10 cellular contexts compared by ENCODE assay signal in the genomic region with DNA sequence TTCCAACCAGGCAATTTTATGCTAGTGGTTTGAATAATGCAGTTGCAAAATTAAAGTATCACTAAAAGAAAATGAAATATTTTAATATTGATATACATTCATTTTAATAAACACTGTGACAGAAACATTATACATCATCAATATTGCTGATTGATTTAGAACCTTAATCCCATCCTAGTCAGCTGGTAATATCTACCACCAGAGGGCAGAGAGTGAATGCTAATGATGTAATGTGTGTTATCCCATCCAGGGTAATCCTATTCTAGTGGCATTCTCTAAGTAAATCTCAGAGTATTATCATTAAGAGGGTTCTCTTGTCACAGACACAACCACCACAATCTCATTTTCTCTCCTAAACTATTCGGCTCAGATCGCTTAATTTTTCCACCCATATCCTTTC.
DNase-seq lines count a peak whose midpoint lies in the region; ATAC-seq and TF ChIP-seq lines count a peak whose summit lies in the region.
"Had no signal": no experiment of that assay in that cellular context is flagged by ENCODE, and none has a peak within 500 bp of the region (broad histone marks: within the 10 kb centered on the region; RNA-seq: fewer than 3 reads in every experiment).

No MANE protein-coding gene starts in this region.

- no peaks in the 10 kb centered on the region for H4K20me1 ChIP-seq in mammary epithelial cell (ENCODE audit: insufficient read depth, low read length)
- H4K20me1 ChIP-seq in osteoblast (ENCODE audit: insufficient read depth, low read length), result no peaks in the 10 kb centered on the region

- no peaks in the 10 kb centered on the region for H3K36me3 ChIP-seq in mammary epithelial cell (ENCODE audit: insufficient read depth, low read length)
- H3K36me3 ChIP-seq in osteoblast (ENCODE audit: insufficient read depth, low read length), result no peaks in the 10 kb centered on the region
- H3K36me3 ChIP-seq: neutrophil had no signal

- ATAC-seq in HG03135 (IDR thresholded peaks at IDR 0.05; ENCODE audit: unreplicated experiment) (no peak), HG02840 (IDR thresholded peaks at IDR 0.05; ENCODE audit: low FRiP score, unreplicated experiment) (no peak), HG02642 (IDR thresholded peaks at IDR 0.05; ENCODE audit: poor library complexity, unreplicated experiment) (no peak)

- H3K27me3 ChIP-seq in mammary epithelial cell (ENCODE audit: insufficient read depth, low read length) (peaks cover 5% of the 10 kb centered on the region), osteoblast (ENCODE audit: insufficient read depth, low read length) (no peaks in the 10 kb centered on the region)
- H3K27me3 ChIP-seq: neutrophil had no signal

- H3K9me3 ChIP-seq in mammary epithelial cell (replicated peaks; ENCODE audit: insufficient read depth, low read length), result no peaks in the 10 kb centered on the region
- H3K9me3 ChIP-seq in osteoblast (ENCODE audit: low read depth, low read length), result no peaks in the 10 kb centered on the region
- H3K9me3 ChIP-seq: neutrophil had no signal

- H3K4me2 ChIP-seq in mammary epithelial cell (ENCODE audit: insufficient read depth, low read depth, low read length), result no peak overlapping the region
- H3K4me2 ChIP-seq in osteoblast (ENCODE audit: insufficient read depth, low read length), result no peak overlapping the region

- H3K9ac ChIP-seq in mammary epithelial cell (ENCODE audit: insufficient read depth, low read length), result no peak overlapping the region

- H3K27ac ChIP-seq in mammary epithelial cell (ENCODE audit: insufficient read depth, low read depth, low read length) (no peak overlapping the region), osteoblast (ENCODE audit: low read depth, low read length) (no peak overlapping the region)
- H3K27ac ChIP-seq: neutrophil had no signal

- TF ChIP-seq POLR2A in NB4 (IDR thresholded peaks at IDR 0.05; ENCODE audit: extremely low read depth, insufficient read length), result no peak

- H3K79me2 ChIP-seq in mammary epithelial cell (ENCODE audit: insufficient read depth, low read length) (no peaks in the 10 kb centered on the region), osteoblast (ENCODE audit: insufficient read depth, low read length) (no peaks in the 10 kb centered on the region)

- dilution Hi-C loops in mammary epithelial cell (cut with HindIII; ENCODE audit: low sequenced_read_pairs), result no loop called here

- CTCF ChIA-PET in mammary epithelial cell (lab: Charles Lee; ENCODE audit: low non-redundant PET), result no interaction called here

- no peak overlapping the region for H2AFZ ChIP-seq in mammary epithelial cell (ENCODE audit: low read depth, low read length)
- no peak overlapping the region for H2AFZ ChIP-seq in osteoblast (ENCODE audit: low read length)

- TF ChIP-seq CTCF in GM12872 (IDR thresholded peaks at IDR 0.05; ENCODE audit: insufficient read depth, low read depth, low read length) (peak; percentile 17; the same call in 1 of the 3 replicates), NB4 (IDR thresholded peaks at IDR 0.05; ENCODE audit: low read depth, low read length) (peak; percentile 28), mammary epithelial cell (conservative IDR thresholded peaks at IDR 0.05 in 1 of 2, IDR thresholded peaks at IDR 0.05 in 1 of 2; ENCODE audit: extremely low read depth in 1 of 2, insufficient read depth in 1 of 2, low read depth in 1 of 2, low read length in 2 of 2) (peak; percentile 40 to 49), osteoblast (IDR thresholded peaks at IDR 0.05; ENCODE audit: extremely low read depth, low read depth, low read length) (peak; percentile 38)

- H3K4me3 ChIP-seq in NB4 (ENCODE audit: low read depth, low read length) (no peak overlapping the region), mammary epithelial cell (replicated peaks in 1 of 3; ENCODE audit: insufficient read depth in 1 of 3, low read depth in 2 of 3, low read length in 3 of 3) (no peak overlapping the region), osteoblast (ENCODE audit: insufficient read depth, low read length) (no peak overlapping the region)

- H3K4me1 ChIP-seq in mammary epithelial cell (ENCODE audit: insufficient read depth, low read length) (no peaks in the 10 kb centered on the region), osteoblast (ENCODE audit: insufficient read depth, low read length) (no peaks in the 10 kb centered on the region)

- intact Hi-C loops in mammary epithelial cell (cut with micrococcal nuclease), result loop anchor here (1.0 to 10.0 kb wide), 2 partner anchors 125 to 139 kb away; no protein-coding TSS in a partner anchor

- no TSS peak for BruUV-seq in mammary epithelial cell (replicated peaks; lab: Mats Ljungman, UMichigan)

- in situ Hi-C loops in mammary epithelial cell (cut with MboI; ENCODE audit: low sequenced_read_pairs in 2 of 2), result loop anchor here (10.0 to 25.0 kb wide), 2 partner anchors 396 to 419 kb away; no protein-coding TSS in a partner anchor

- WGBS in mammary epithelial cell (ENCODE audit: low coverage, missing lambda C conversion rate), result 55% methylated on average over 2 of the region's 2 CpGs

- DNase-seq in NB4 (ENCODE audit: low read depth) (peak; percentile 11), mammary epithelial cell (peak; percentile 4), osteoblast (ENCODE audit: insufficient read length, low spot score, missing footprints) (peak; percentile 52), AG20443 (ENCODE audit: low spot score) (no peak)
- DNase-seq: activated CD4-positive, alpha-beta T cell treated with anti-CD3 and anti-CD28 coated beads for 4 hours had no signal
